10 cellular contexts compared by ENCODE assay signal in the genomic region with DNA sequence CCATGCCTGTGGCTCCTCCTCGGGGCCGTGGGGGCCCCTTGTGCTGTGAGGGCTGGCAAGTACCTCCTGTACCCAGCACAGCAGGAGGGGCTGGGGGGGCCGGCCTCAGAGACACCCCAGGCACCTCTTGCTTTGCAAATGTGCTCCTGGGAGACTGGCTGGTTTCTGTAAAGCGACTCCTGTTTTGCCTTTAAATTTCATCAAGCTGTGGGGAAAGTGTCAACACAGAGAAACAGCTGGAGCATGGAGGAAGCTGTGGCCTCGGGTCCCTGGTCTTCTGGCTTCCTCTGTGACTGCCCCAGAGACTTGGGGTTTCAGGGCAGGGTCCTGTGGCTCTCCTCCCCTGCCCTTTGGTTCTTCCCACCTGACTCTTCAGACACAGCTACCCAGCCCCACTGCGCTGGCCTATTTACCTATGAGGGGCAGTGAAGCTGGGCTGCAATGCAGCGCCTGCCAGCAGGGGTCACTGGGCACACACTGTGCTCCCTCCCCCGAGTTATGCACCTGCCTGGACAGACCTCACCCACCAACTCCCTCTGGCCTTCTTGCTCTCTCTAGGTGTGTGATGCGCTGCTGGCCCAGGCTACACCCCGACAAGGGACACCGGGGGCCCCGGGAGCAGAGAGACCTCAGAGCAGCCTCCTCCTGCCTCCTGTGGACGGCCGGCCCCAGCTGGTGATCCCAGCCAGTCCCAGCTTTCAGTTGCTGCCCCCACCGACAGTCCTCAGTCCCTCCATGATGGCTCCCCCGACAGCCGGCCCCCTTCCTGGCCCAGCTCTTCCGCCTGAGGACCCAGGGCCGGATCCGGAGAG. TPM values are rescaled to one million over a fixed set of nuclear protein-coding genes. Genes with fewer than 3 reads are reported as not detected.
DNase-seq lines count a peak whose midpoint lies in the region; ATAC-seq, FAIRE-seq and TF ChIP-seq lines count a peak whose summit lies in the region.
"Had no signal": no experiment of that assay in that cellular context is flagged by ENCODE, and none has a peak within 500 bp of the region (broad histone marks: within the 10 kb centered on the region; RNA-seq: fewer than 3 reads in every experiment).

No MANE protein-coding gene starts in this region.

- no peaks in the 10 kb centered on the region for H3K27me3 ChIP-seq in DND-41 (ENCODE audit: insufficient read depth, low read length, poor library complexity)
- H3K27me3 ChIP-seq in HL-60 (ENCODE audit: insufficient read depth, poor library complexity, severe bottlenecking), result peaks cover 5% of the 10 kb centered on the region
- H3K27me3 ChIP-seq in K562 (ENCODE audit: control insufficient read depth in 2 of 2, insufficient read depth in 2 of 2, low read length in 2 of 2), result peaks cover 26 to 85% of the 10 kb centered on the region in 2 experiments; a peak in 4 of 5 replicates

- CTCF ChIA-PET in K562 (lab: Yijun Ruan, JAX; ENCODE audit: low intra/inter-chr PET ratio), result interaction anchor here (0.7 kb wide), 1 partner anchor 55 kb away, joined by 3 read pairs; no protein-coding TSS in a partner anchor

- no peaks in the 10 kb centered on the region for H3K9me3 ChIP-seq in DND-41 (ENCODE audit: insufficient read depth, low read length, severe bottlenecking)
- H3K9me3 ChIP-seq in K562 (replicated peaks; ENCODE audit: control insufficient read depth, insufficient read depth, low read depth, low read length), result 0 out of 2 replicates have a peak, but pooled peaks cover 5% of the 10 kb centered on the region

- H3K36me3 Mint-ChIP-seq in memory B cell, result peaks cover 2% of the 10 kb centered on the region

- POLR2A ChIA-PET in K562 (lab: Yijun Ruan, JAX), result interaction anchor here (1.0 to 1.7 kb wide), 2 partner anchors 9 to 17 kb away, joined by 3 to 8 read pairs; no protein-coding TSS in a partner anchor

- H3K27me3 Mint-ChIP-seq in memory B cell, result peaks cover 5% of the 10 kb centered on the region

- in situ Hi-C loops in K562 (cut with MboI) (no loop called here), ACHN (cut with HindIII; ENCODE audit: low pct_ligation_motif_present, low pct_unique_long_range_greater_than_20kb, low sequenced_read_pairs) (no loop called here)

- H3K9ac ChIP-seq in DND-41 (ENCODE audit: low read depth, low read length) (no peak overlapping the region), K562 (ENCODE audit: insufficient read depth in 1 of 2, low read depth in 2 of 2, low read length in 2 of 2) (no peak overlapping the region)
- H3K9ac ChIP-seq: GM23248 had no signal

- H3K4me1 Mint-ChIP-seq in memory B cell, result peaks cover 4% of the 10 kb centered on the region

- H4K20me1 ChIP-seq in DND-41 (ENCODE audit: insufficient read depth, low read length) (no peaks in the 10 kb centered on the region), K562 (replicated peaks; ENCODE audit: control insufficient read depth, insufficient read depth, low read length) (no peaks in the 10 kb centered on the region)

- ATAC-seq in DND-41 (ENCODE audit: insufficient read depth, low read depth) (peak; percentile 71), K562 (peak; percentile 73), memory B cell (ENCODE audit: low read depth) (peak; percentile 24), GM18498 (IDR thresholded peaks at IDR 0.05; ENCODE audit: unreplicated experiment) (no peak), GM21515 (IDR thresholded peaks at IDR 0.05; ENCODE audit: unreplicated experiment) (no peak)

- intact Hi-C loops in K562 (cut with micrococcal nuclease), result no loop called here

- no peaks in the 10 kb centered on the region for H3K9me1 ChIP-seq in K562 (ENCODE audit: control insufficient read depth, insufficient read depth, low read length)

- no peak overlapping the region for H3K27ac Mint-ChIP-seq in memory B cell

- no TSS peak for BruUV-seq in K562 (replicated peaks; lab: Mats Ljungman, UMichigan)

- H3K4me3 Mint-ChIP-seq in memory B cell, result no peak overlapping the region

- H3K4me1 ChIP-seq in DND-41 (ENCODE audit: insufficient read depth, low read length) (no peaks in the 10 kb centered on the region), K562 (replicated peaks in 1 of 2; ENCODE audit: control insufficient read depth in 2 of 2, insufficient read depth in 2 of 2, low read length in 2 of 2) (peaks cover 0 to 42% of the 10 kb centered on the region in 2 experiments; a peak in 2 of 5 replicates)

- no peak for TF ChIP-seq EP300 in K562 (IDR thresholded peaks at IDR 0.05; ENCODE audit: low read length)

- no peak overlapping the region for H2AFZ ChIP-seq in DND-41 (ENCODE audit: low read depth, low read length)
- no peak overlapping the region for H2AFZ ChIP-seq in K562 (ENCODE audit: low read depth, low read length)
- H2AFZ ChIP-seq: GM23248 had no signal

- DNase-seq in DND-41 (peak; percentile 48), HL-60 (ENCODE audit: low read depth in 1 of 2, low spot score in 1 of 2) (no peak), K562 (ENCODE audit: extremely low read depth in 1 of 4, low spot score in 3 of 4) (peak; percentile 54 to 61 (median 56)), memory B cell (ENCODE audit: low spot score in 2 of 2) (no peak), SK-N-DZ (ENCODE audit: low spot score) (no peak), ACHN (no peak)
- DNase-seq: GM23248, NCI-H526 treated with DMSO at 0.1 percent for 48 hours had no signal

- no peaks in the 10 kb centered on the region for H3K79me2 ChIP-seq in DND-41 (ENCODE audit: insufficient read depth, low read length)
- H3K79me2 ChIP-seq in K562 (ENCODE audit: control insufficient read depth, insufficient read depth, low read length), result no peaks in the 10 kb centered on the region

- peaks cover 2% of the 10 kb centered on the region for H3K9me3 Mint-ChIP-seq in memory B cell

- no peaks in the 10 kb centered on the region for H3K36me3 ChIP-seq in DND-41 (ENCODE audit: insufficient read depth, low read length)
- H3K36me3 ChIP-seq in K562 (ENCODE audit: control insufficient read depth, insufficient read depth, low read length), result no peaks in the 10 kb centered on the region

- no peak overlapping the region for H3K27ac ChIP-seq in DND-41 (ENCODE audit: low read length)
- no peak overlapping the region for H3K27ac ChIP-seq in HL-60 (replicated peaks)
- H3K27ac ChIP-seq in K562 (ENCODE audit: extremely low read depth, low read depth, low read length), result no peak overlapping the region
- H3K27ac ChIP-seq: GM23248 had no signal

- FAIRE-seq in K562 (lab: Jason Lieb, UNC), result no peak

- no peak overlapping the region for H3K4me3 ChIP-seq in DND-41 (ENCODE audit: low read depth in 1 of 2, low read length in 2 of 2)
- H3K4me3 ChIP-seq in HL-60 (replicated peaks; ENCODE audit: insufficient read depth, low read length), result no peak overlapping the region
- no peak overlapping the region for H3K4me3 ChIP-seq in K562
- H3K4me3 ChIP-seq: GM23248 had no signal

- TF ChIP-seq RAD21 in K562 (CRISPR knock-in tag; conservative IDR thresholded peaks at IDR 0.05 in 1 of 2, IDR thresholded peaks at IDR 0.05 in 1 of 2), result peak in 1 of 2 experiments; percentile 69; a peak in 2 of 4 replicates

- no peak for TF ChIP-seq POLR2A in K562 (conservative IDR thresholded peaks at IDR 0.05)

- TF ChIP-seq CTCF in DND-41 (IDR thresholded peaks at IDR 0.05; ENCODE audit: borderline replicate concordance, extremely low read depth, low read length, poor library complexity, severe bottlenecking) (peak; percentile 87), HL-60 (IDR thresholded peaks at IDR 0.05; ENCODE audit: insufficient read depth, low read length) (peak; percentile 20), K562 (IDR thresholded peaks at IDR 0.05 in 2 of 3, conservative IDR thresholded peaks at IDR 0.05 in 1 of 3; ENCODE audit: insufficient read depth in 2 of 3, low read depth in 1 of 3, low read length in 3 of 3) (peak; percentile 58 to 65 (median 60))

- WGBS in K562 (ENCODE audit: insufficient coverage, low coverage, missing lambda C conversion rate), result 10% methylated on average over 20 of the region's 20 CpGs

- H3K4me2 ChIP-seq in DND-41 (ENCODE audit: insufficient read depth, low read length) (no peak overlapping the region), K562 (ENCODE audit: insufficient read depth, low read length) (no peak overlapping the region)

RNA-seq across cellular contexts. Expression of a gene that starts 17.6 kb away (rescaled TPM):
- 13.3 and 27.8 TPM in 2 replicates for total RNA-seq in K562 (2011; cell fraction: chromatin; rRNA removed; ENCODE audit: low replicate concordance)
- 23.4 and 30.4 TPM in 2 replicates for total RNA-seq in K562 (2011; cell fraction: nucleolus; rRNA removed)
- total RNA-seq in K562 (2011; cell fraction: nucleoplasm; rRNA removed), result 18.3 and 19.9 TPM in 2 replicates
- total RNA-seq in K562 (2014; rRNA removed) (24.5 and 26.2 TPM in 2 replicates), K562 (2014; rRNA removed; fragmentation: Illumina TruSeq; extraction: Trizol) (5.6 and 5.7 TPM in 2 replicates), K562 (2015; rRNA removed; fragmentation: Illumina TruSeq; extraction: Trizol) (8.4 and 9.3 TPM in 2 replicates), K562 (2021) (18.2 and 18.7 TPM in 2 replicates)
- polyA plus RNA-seq in K562 (2011; rRNA removed) (8.7 and 9.4 TPM in 2 replicates), K562 (2014; fragmentation: Illumina TruSeq; extraction: Trizol) (6.4 and 10.6 TPM in 2 replicates), K562 (2014; fragmentation: Nextera tagmentation; extraction: Ambion mirVana) (under 1 TPM; 0.03 to 0.11 TPM), K562 (2014; rRNA removed) (18.8 and 22.5 TPM in 2 replicates)
- polyA plus RNA-seq in K562 (2011; cell fraction: cytosol; rRNA removed), result 9.6 and 19.3 TPM in 2 replicates
- 18.8 and 28.5 TPM in 2 replicates for polyA plus RNA-seq in K562 (2011; cell fraction: nucleus; rRNA removed)
- polyA plus RNA-seq in K562 (2012), result 9.3 and 13.4 TPM in 2 replicates
- polyA minus RNA-seq in K562 (2011; rRNA and poly(A)+ RNA removed), result 3.5 and 3.9 TPM in 2 replicates
- polyA minus RNA-seq in K562 (2011; cell fraction: cytosol; rRNA and poly(A)+ RNA removed), result 5.4 and 14.7 TPM in 2 replicates
- 11.1 and 14.0 TPM in 2 replicates for polyA minus RNA-seq in K562 (2011; cell fraction: nucleus; rRNA and poly(A)+ RNA removed)
- 22.5 and 23.5 TPM in 2 replicates for polyA plus RNA-seq in SK-N-DZ (2014; cell fraction: cytosol; rRNA removed)
- polyA plus RNA-seq in SK-N-DZ (2014; cell fraction: nucleus; rRNA removed), result 16.4 and 21.5 TPM in 2 replicates

RNA-seq across cellular contexts. Expression of a gene that starts 38.3 kb away (rescaled TPM):
- 270 and 338 TPM in 2 replicates for total RNA-seq in K562 (2011; cell fraction: chromatin; rRNA removed; ENCODE audit: low replicate concordance)
- 175 and 181 TPM in 2 replicates for total RNA-seq in K562 (2011; cell fraction: nucleolus; rRNA removed)
- 289 and 345 TPM in 2 replicates for total RNA-seq in K562 (2011; cell fraction: nucleoplasm; rRNA removed)
- 63.1 and 109 TPM in 2 replicates for total RNA-seq in K562 (2014; rRNA removed)
- total RNA-seq in K562 (2014; rRNA removed; fragmentation: Illumina TruSeq; extraction: Trizol), result 183 and 211 TPM in 2 replicates
- 146 and 153 TPM in 2 replicates for total RNA-seq in K562 (2015; rRNA removed; fragmentation: Illumina TruSeq; extraction: Trizol)
- total RNA-seq in K562 (2021), result 219 and 235 TPM in 2 replicates
- 316 and 354 TPM in 2 replicates for polyA plus RNA-seq in K562 (2011; rRNA removed)
- 218 and 437 TPM in 2 replicates for polyA plus RNA-seq in K562 (2011; cell fraction: cytosol; rRNA removed)
- 267 and 372 TPM in 2 replicates for polyA plus RNA-seq in K562 (2011; cell fraction: nucleus; rRNA removed)
- 133 and 293 TPM in 2 replicates for polyA plus RNA-seq in K562 (2012)
- polyA plus RNA-seq in K562 (2014; fragmentation: Illumina TruSeq; extraction: Trizol), result 299 and 323 TPM in 2 replicates
- polyA plus RNA-seq in K562 (2014; fragmentation: Nextera tagmentation; extraction: Ambion mirVana), result 10 to 100 TPM; 19.6 to 34.5 TPM
- polyA plus RNA-seq in K562 (2014; rRNA removed), result 216 and 249 TPM in 2 replicates
- 304 and 371 TPM in 2 replicates for polyA minus RNA-seq in K562 (2011; rRNA and poly(A)+ RNA removed)
- 79.7 and 109 TPM in 2 replicates for polyA minus RNA-seq in K562 (2011; cell fraction: cytosol; rRNA and poly(A)+ RNA removed)
- 23.0 and 33.4 TPM in 2 replicates for polyA minus RNA-seq in K562 (2011; cell fraction: nucleus; rRNA and poly(A)+ RNA removed)
- polyA plus RNA-seq in SK-N-DZ (2014; cell fraction: cytosol; rRNA removed), result 43.2 and 57.3 TPM in 2 replicates
- 55.7 and 86.5 TPM in 2 replicates for polyA plus RNA-seq in SK-N-DZ (2014; cell fraction: nucleus; rRNA removed)

RNA-seq across cellular contexts. Expression of a gene that starts 38.6 kb away (rescaled TPM):
- 24.9 and 49.4 TPM in 2 replicates for total RNA-seq in K562 (2011; cell fraction: chromatin; rRNA removed; ENCODE audit: low replicate concordance)
- 26.6 and 36.7 TPM in 2 replicates for total RNA-seq in K562 (2011; cell fraction: nucleolus; rRNA removed)
- 26.9 and 29.6 TPM in 2 replicates for total RNA-seq in K562 (2011; cell fraction: nucleoplasm; rRNA removed)
- total RNA-seq in K562 (2014; rRNA removed) (6.1 and 9.3 TPM in 2 replicates), K562 (2014; rRNA removed; fragmentation: Illumina TruSeq; extraction: Trizol) (2.3 and 2.9 TPM in 2 replicates), K562 (2015; rRNA removed; fragmentation: Illumina TruSeq; extraction: Trizol) (4.7 and 5.5 TPM in 2 replicates), K562 (2021) (5.1 and 7.6 TPM in 2 replicates)
- polyA plus RNA-seq in K562 (2011; rRNA removed) (3.9 and 4.4 TPM in 2 replicates), K562 (2014; fragmentation: Illumina TruSeq; extraction: Trizol) (1.8 and 2.7 TPM in 2 replicates), K562 (2014; fragmentation: Nextera tagmentation; extraction: Ambion mirVana) (under 1 TPM; 0.24 to 0.35 TPM), K562 (2014; rRNA removed) (4.2 and 5.8 TPM in 2 replicates)
- 4.3 and 4.7 TPM in 2 replicates for polyA plus RNA-seq in K562 (2011; cell fraction: cytosol; rRNA removed)
- polyA plus RNA-seq in K562 (2011; cell fraction: nucleus; rRNA removed), result 10.6 and 16.9 TPM in 2 replicates
- 3.6 and 6.3 TPM in 2 replicates for polyA plus RNA-seq in K562 (2012)
- polyA minus RNA-seq in K562 (2011; rRNA and poly(A)+ RNA removed), result 5.5 and 9.6 TPM in 2 replicates
- 4.8 and 5.6 TPM in 2 replicates for polyA minus RNA-seq in K562 (2011; cell fraction: cytosol; rRNA and poly(A)+ RNA removed)
- 11.7 and 12.0 TPM in 2 replicates for polyA minus RNA-seq in K562 (2011; cell fraction: nucleus; rRNA and poly(A)+ RNA removed)
- polyA plus RNA-seq in SK-N-DZ (2014; cell fraction: cytosol; rRNA removed), result 5.8 and 10.3 TPM in 2 replicates
- 8.9 and 12.9 TPM in 2 replicates for polyA plus RNA-seq in SK-N-DZ (2014; cell fraction: nucleus; rRNA removed)

RNA-seq across cellular contexts. Expression of a gene that starts 46.1 kb away (rescaled TPM):
- total RNA-seq in K562 (2011; cell fraction: chromatin; rRNA removed; ENCODE audit: low replicate concordance), result 0.07 TPM in 1 of 2 replicates, not detected in the other
- total RNA-seq in K562 (2011; cell fraction: nucleolus; rRNA removed), result not detected in 2 replicates
- total RNA-seq in K562 (2011; cell fraction: nucleoplasm; rRNA removed), result not detected in 2 replicates
- total RNA-seq in K562 (2014; rRNA removed), result not detected in 2 replicates
- total RNA-seq in K562 (2014; rRNA removed; fragmentation: Illumina TruSeq; extraction: Trizol), result not detected in 2 replicates
- total RNA-seq in K562 (2015; rRNA removed; fragmentation: Illumina TruSeq; extraction: Trizol), result not detected in 2 replicates
- total RNA-seq in K562 (2021), result 0.04 and 0.16 TPM in 2 replicates
- polyA plus RNA-seq in K562 (2011; rRNA removed), result not detected in 2 replicates
- not detected in 2 replicates for polyA plus RNA-seq in K562 (2011; cell fraction: cytosol; rRNA removed)
- 0.01 and 0.04 TPM in 2 replicates for polyA plus RNA-seq in K562 (2011; cell fraction: nucleus; rRNA removed)
- not detected in 2 replicates for polyA plus RNA-seq in K562 (2012)
- not detected in 2 replicates for polyA plus RNA-seq in K562 (2014; fragmentation: Illumina TruSeq; extraction: Trizol)
- polyA plus RNA-seq in K562 (2014; fragmentation: Nextera tagmentation; extraction: Ambion mirVana), result not detected
- polyA plus RNA-seq in K562 (2014; rRNA removed), result not detected in 2 replicates
- polyA minus RNA-seq in K562 (2011; rRNA and poly(A)+ RNA removed), result not detected in 2 replicates
- polyA minus RNA-seq in K562 (2011; cell fraction: cytosol; rRNA and poly(A)+ RNA removed), result not detected in 2 replicates
- not detected in 2 replicates for polyA minus RNA-seq in K562 (2011; cell fraction: nucleus; rRNA and poly(A)+ RNA removed)
- 0.08 and 0.14 TPM in 2 replicates for polyA plus RNA-seq in SK-N-DZ (2014; cell fraction: cytosol; rRNA removed)
- polyA plus RNA-seq in SK-N-DZ (2014; cell fraction: nucleus; rRNA removed), result 1.8 and 2.4 TPM in 2 replicates
- total RNA-seq: GM23248 had no signal
- polyA plus RNA-seq: GM23248 had no signal

Comparison
In these comparisons a context has a peak if more than half of its experiments do, and no peak if none do; other contexts are left out.
1. ATAC-seq: peak in DND-41 (single experiment), K562 (single experiment) and memory B cell (single experiment); none in GM18498 (single experiment) and GM21515 (single experiment).
2. DNase-seq: peak in DND-41 (single experiment) and K562 (4 of 4); none in HL-60 (0 of 2), memory B cell (0 of 2), SK-N-DZ (single experiment) and ACHN (single experiment).
3. CTCF ChIP-seq: peak in every context shown above with its lines; median percentile 87 in DND-41; 60 in K562; 20 in HL-60.